In the genomic region with DNA sequence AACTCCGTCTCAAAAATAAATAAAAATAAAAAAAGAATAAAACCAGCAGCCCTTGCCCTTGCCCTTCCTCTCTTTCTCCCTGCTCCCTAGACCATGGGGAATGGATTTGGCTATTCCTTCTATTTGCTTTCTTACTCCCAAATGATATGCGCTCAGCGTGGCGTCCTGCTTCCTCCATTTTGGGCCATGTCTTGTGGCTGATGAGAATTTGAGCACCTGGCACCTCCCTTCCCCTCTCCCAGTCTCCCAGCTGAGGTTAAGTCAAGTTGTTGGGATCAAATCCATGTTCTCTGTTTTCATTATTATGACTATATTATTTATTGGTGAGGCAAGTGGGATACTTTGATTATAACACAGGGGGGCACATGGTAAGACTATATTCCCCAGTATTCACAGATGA, we compare ENCODE assay signal across 25 cellular contexts. TPM values are rescaled to one million over a fixed set of nuclear protein-coding genes. Genes with fewer than 3 reads are reported as not detected.
DNase-seq lines count a peak whose midpoint lies in the region; ATAC-seq, FAIRE-seq and TF ChIP-seq lines count a peak whose summit lies in the region.
"Had no signal": no experiment of that assay in that cellular context is flagged by ENCODE, and none has a peak within 500 bp of the region (broad histone marks: within the 10 kb centered on the region; RNA-seq: fewer than 3 reads in every experiment).

No MANE protein-coding gene starts in this region.

- no peaks in the 10 kb centered on the region for H3K4me1 ChIP-seq in PC-9 (replicated peaks; ENCODE audit: insufficient read depth)
- no peaks in the 10 kb centered on the region for H3K4me1 ChIP-seq in pancreas
- H3K4me1 ChIP-seq: BE2C had no signal

- H3K27me3 Mint-ChIP-seq in Calu3 (ENCODE audit: unreplicated experiment) (no peaks in the 10 kb centered on the region), glutamatergic neuron (ENCODE audit: unreplicated experiment) (peaks cover 3% of the 10 kb centered on the region)
- H3K27me3 Mint-ChIP-seq: CD4-positive, alpha-beta T cell had no signal

- H3K4me1 Mint-ChIP-seq in Calu3 (ENCODE audit: low read depth, unreplicated experiment) (peaks cover 7% of the 10 kb centered on the region), glutamatergic neuron (ENCODE audit: low read depth, unreplicated experiment) (peaks cover 2% of the 10 kb centered on the region)
- H3K4me1 Mint-ChIP-seq: CD8-positive, alpha-beta memory T cell had no signal

- H3K4me3 Mint-ChIP-seq in Calu3 (ENCODE audit: low read depth, unreplicated experiment), result no peak overlapping the region
- no peak overlapping the region for H3K4me3 Mint-ChIP-seq in glutamatergic neuron (ENCODE audit: unreplicated experiment)
- H3K4me3 Mint-ChIP-seq: CD4-positive, alpha-beta T cell; CD8-positive, alpha-beta memory T cell; H9 had no signal

- H2AFZ ChIP-seq in PC-9, result no peak overlapping the region
- H2AFZ ChIP-seq: GM23248 had no signal

- H3K27me3 ChIP-seq in PC-9 (ENCODE audit: insufficient read depth, low read depth), result no peaks in the 10 kb centered on the region
- H3K27me3 ChIP-seq in pancreas, result no peaks in the 10 kb centered on the region
- H3K27me3 ChIP-seq: BE2C had no signal

- H3K9me3 ChIP-seq in PC-9 (ENCODE audit: insufficient read depth, low read depth), result no peaks in the 10 kb centered on the region
- no peaks in the 10 kb centered on the region for H3K9me3 ChIP-seq in pancreas
- H3K9me3 ChIP-seq: A549; BE2C; BLaER1 treated with 17β-estradiol and CSF1 and Interleukin-3, amounts not matched to agents 10 nM and 100 nM had no signal

- H3K36me3 ChIP-seq in PC-9 (ENCODE audit: low read depth) (peaks cover 6% of the 10 kb centered on the region; the same call in 1 of the 2 replicates), pancreas (peaks cover 0 to 4% (median 0%) of the 10 kb centered on the region in 3 donors)

- peak; percentile 42 to 84 (median 50) for ATAC-seq in pancreas
- no peak for ATAC-seq in left cardiac atrium
- ATAC-seq: A549, HCT116 had no signal

- 48 to 57% methylated on average over 4 of the region's 4 CpGs for WGBS in pancreas, 2 donors

- H3K4me3 ChIP-seq in PC-9 (no peak overlapping the region), pancreas (no peak overlapping the region)
- H3K4me3 ChIP-seq: A549; BLaER1 treated with 17β-estradiol and CSF1 and Interleukin-3, amounts not matched to agents 10 nM and 100 nM; GM23248 had no signal

- DNase-seq in Calu3 (no peak), PC-9 (no peak), glutamatergic neuron (no peak), pancreas (peak in 1 of 6 donors; percentile 38), SIG-M5 treated with dmso at 0.1 percent for 504 hours (lab: John Stamatoyannopoulos, UW; ENCODE audit: unreplicated experiment) (no peak), left cardiac atrium (no peak), urothelium cell line (ENCODE audit: low spot score) (no peak), nucleus accumbens (lab: John Stamatoyannopoulos, UW) (no peak)
- DNase-seq: 8988T; ACHN; AML-193; BE2C; CD4-positive, alpha-beta T cell; CD8-positive, alpha-beta memory T cell; DMS53; DMS79 treated with DMSO at 0.1 percent for 48 hours; GF-D8; GM23248; H9 had no signal

- H3F3A ChIP-seq in PC-9 (ENCODE audit: insufficient read depth, low read depth), result peaks cover 23% of the 10 kb centered on the region

- CTCF ChIA-PET in Calu3 (lab: Charles Lee) (interaction anchor here (1.5 kb wide), 1 partner anchor 9 kb away, joined by 4 read pairs; no protein-coding TSS in a partner anchor), PC-9 (lab: Charles Lee) (no interaction called here)

- no peaks in the 10 kb centered on the region for H3K9me3 Mint-ChIP-seq in Calu3 (ENCODE audit: low read depth, unreplicated experiment)
- peaks cover 2% of the 10 kb centered on the region for H3K9me3 Mint-ChIP-seq in glutamatergic neuron (ENCODE audit: unreplicated experiment)
- H3K9me3 Mint-ChIP-seq: CD4-positive, alpha-beta T cell; CD8-positive, alpha-beta memory T cell; H9 had no signal

- no peaks in the 10 kb centered on the region for H3K9me2 ChIP-seq in PC-9 (ENCODE audit: insufficient read depth)

- TF ChIP-seq CTCF in Calu3 (IDR thresholded peaks at IDR 0.05; ENCODE audit: unreplicated experiment) (no peak), PC-9 (conservative IDR thresholded peaks at IDR 0.05) (no peak), glutamatergic neuron (IDR thresholded peaks at IDR 0.05; ENCODE audit: partially characterized antibody, unreplicated experiment) (no peak), pancreas (IDR thresholded peaks at IDR 0.05) (no peak)

- POLR2A ChIA-PET in PC-9 (lab: Charles Lee; ENCODE audit: unreplicated experiment), result no interaction called here

- H3K79me2 ChIP-seq in PC-9 (ENCODE audit: low read depth), result peaks cover 5% of the 10 kb centered on the region; the same call in 1 of the 2 replicates

- peaks cover 15% of the 10 kb centered on the region for H4K20me1 ChIP-seq in PC-9 (ENCODE audit: insufficient read depth)

- no peak overlapping the region for H3K27ac ChIP-seq in PC-9
- H3K27ac ChIP-seq in pancreas, result no peak overlapping the region
- H3K27ac ChIP-seq: A549; BLaER1 treated with 17β-estradiol and CSF1 and Interleukin-3, amounts not matched to agents 10 nM and 100 nM; GM23248 had no signal

- intact Hi-C loops in Calu3 (cut with micrococcal nuclease; ENCODE audit: unreplicated experiment) (no loop called here), PC-9 (cut with micrococcal nuclease; ENCODE audit: unreplicated experiment) (no loop called here), pancreas (cut with DNase I) (no loop called here), left cardiac atrium (cut with DNase I) (no loop called here)

- H3K36me3 Mint-ChIP-seq in Calu3 (ENCODE audit: insufficient read depth, unreplicated experiment), result peaks cover 59% of the 10 kb centered on the region
- peaks cover 4% of the 10 kb centered on the region for H3K36me3 Mint-ChIP-seq in glutamatergic neuron (ENCODE audit: unreplicated experiment)

- H3K27ac Mint-ChIP-seq in Calu3 (ENCODE audit: unreplicated experiment) (peak overlapping the region; percentile 37), glutamatergic neuron (ENCODE audit: unreplicated experiment) (peak overlapping the region; percentile 52)
- H3K27ac Mint-ChIP-seq: CD4-positive, alpha-beta T cell; CD8-positive, alpha-beta memory T cell had no signal

- FAIRE-seq in pancreas (lab: Jason Lieb, UNC) (no peak), urothelium cell line (lab: Jason Lieb, UNC) (no peak)
- FAIRE-seq: A549, GM12891, GM18507, H1 had no signal

- no TSS peak for BruUV-seq in Calu3 (replicated peaks; lab: Mats Ljungman, UMichigan)
- TSS peak; percentile 4 for BruUV-seq in PC-9 (replicated peaks; lab: Mats Ljungman, UMichigan)

- H3K4me2 ChIP-seq in PC-9, result no peak overlapping the region
- H3K4me2 ChIP-seq: A549; BLaER1 treated with 17β-estradiol and CSF1 and Interleukin-3, amounts not matched to agents 10 nM and 100 nM had no signal

RNA-seq across cellular contexts. Expression of a gene that starts 10.8 kb away (rescaled TPM):
- total RNA-seq in Calu3 (2022), result 448 and 498 TPM in 2 replicates
- total RNA-seq in PC-9 (2021), result 533 and 570 TPM in 2 replicates
- 296 TPM for total RNA-seq in glutamatergic neuron (ENCODE audit: unreplicated experiment)
- 100 to 1,000 TPM in 1 of 6 donors, 10 to 100 TPM in 5; 68.7 to 130 (median 82.7) TPM for total RNA-seq in pancreas
- polyA plus RNA-seq in pancreas, result 100 to 1,000 TPM; 106 to 118 TPM
- total RNA-seq in left cardiac atrium, result 100 to 1,000 TPM in 1 of 2 donors, 10 to 100 TPM in 1; 71.7 to 112 TPM
- polyA plus RNA-seq: CD8-positive, alpha-beta memory T cell had no signal

Comparison
In these comparisons a context has a peak if more than half of its experiments do, and no peak if none do; other contexts are left out.
1. ATAC-seq: peak in pancreas (4 of 4); none in left cardiac atrium (0 of 2).